Comparison of ENCODE assay signal across 1 cellular context in the genomic region with DNA sequence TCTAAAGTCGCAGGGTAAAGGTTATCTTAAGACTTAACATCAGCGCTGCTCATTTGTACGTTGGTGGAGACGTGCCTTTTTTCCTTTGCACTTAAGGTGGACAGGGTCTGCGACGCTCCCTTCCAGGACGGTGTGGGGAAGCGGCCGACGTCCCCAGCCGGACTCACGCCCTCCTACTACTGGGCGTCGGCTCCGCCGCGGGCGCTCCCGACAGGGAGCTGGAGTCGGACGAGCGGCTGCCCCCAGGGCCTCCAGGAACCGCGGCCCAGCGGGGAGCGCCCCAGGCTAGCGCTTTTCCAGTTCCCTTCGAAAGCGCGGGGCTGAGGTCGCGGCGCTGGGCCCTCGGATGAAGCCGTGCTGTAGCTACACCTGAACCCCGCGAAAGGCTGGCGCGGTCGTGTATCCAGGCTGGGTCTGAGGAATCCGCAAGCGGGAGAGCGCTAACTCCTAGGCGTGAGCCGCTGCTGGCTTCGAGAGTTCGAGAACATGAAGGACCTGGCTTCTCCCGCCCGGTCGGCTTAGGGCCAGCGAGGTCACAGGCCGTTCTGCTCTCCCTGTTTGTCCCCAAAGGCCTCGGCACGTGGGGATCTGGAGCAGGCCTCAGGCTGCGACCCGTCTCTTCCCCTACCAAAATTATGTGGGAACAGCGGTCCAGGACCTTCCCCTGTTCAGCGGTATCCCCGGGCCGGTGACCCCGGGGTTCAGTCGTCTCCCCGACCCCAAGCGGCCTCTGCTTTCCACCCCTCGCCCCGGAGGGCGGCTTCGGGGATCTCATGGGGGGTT.
TF ChIP-seq lines count a peak whose summit lies in the region.

No MANE protein-coding gene starts in this region.

TF ChIP-seq in HepG2, 621 proteins besides CTCF, POLR2A, EP300 and RAD21 (continued from another document):
- TF ChIP-seq, protein P1, sequence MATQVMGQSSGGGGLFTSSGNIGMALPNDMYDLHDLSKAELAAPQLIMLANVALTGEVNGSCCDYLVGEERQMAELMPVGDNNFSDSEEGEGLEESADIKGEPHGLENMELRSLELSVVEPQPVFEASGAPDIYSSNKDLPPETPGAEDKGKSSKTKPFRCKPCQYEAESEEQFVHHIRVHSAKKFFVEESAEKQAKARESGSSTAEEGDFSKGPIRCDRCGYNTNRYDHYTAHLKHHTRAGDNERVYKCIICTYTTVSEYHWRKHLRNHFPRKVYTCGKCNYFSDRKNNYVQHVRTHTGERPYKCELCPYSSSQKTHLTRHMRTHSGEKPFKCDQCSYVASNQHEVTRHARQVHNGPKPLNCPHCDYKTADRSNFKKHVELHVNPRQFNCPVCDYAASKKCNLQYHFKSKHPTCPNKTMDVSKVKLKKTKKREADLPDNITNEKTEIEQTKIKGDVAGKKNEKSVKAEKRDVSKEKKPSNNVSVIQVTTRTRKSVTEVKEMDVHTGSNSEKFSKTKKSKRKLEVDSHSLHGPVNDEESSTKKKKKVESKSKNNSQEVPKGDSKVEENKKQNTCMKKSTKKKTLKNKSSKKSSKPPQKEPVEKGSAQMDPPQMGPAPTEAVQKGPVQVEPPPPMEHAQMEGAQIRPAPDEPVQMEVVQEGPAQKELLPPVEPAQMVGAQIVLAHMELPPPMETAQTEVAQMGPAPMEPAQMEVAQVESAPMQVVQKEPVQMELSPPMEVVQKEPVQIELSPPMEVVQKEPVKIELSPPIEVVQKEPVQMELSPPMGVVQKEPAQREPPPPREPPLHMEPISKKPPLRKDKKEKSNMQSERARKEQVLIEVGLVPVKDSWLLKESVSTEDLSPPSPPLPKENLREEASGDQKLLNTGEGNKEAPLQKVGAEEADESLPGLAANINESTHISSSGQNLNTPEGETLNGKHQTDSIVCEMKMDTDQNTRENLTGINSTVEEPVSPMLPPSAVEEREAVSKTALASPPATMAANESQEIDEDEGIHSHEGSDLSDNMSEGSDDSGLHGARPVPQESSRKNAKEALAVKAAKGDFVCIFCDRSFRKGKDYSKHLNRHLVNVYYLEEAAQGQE (IDR thresholded peaks at IDR 0.05; ENCODE audit: borderline replicate concordance in 1 of 2, low read depth in 1 of 2, low read length in 2 of 2) = no peak
- TF ChIP-seq SMAD9 (CRISPR knock-in tag; IDR thresholded peaks at IDR 0.05) (no peak), ZNF615 (CRISPR knock-in tag; IDR thresholded peaks at IDR 0.05; ENCODE audit: borderline replicate concordance) (no peak), MLLT10 (CRISPR knock-in tag; IDR thresholded peaks at IDR 0.05) (no peak), ZNF605 (CRISPR knock-in tag; IDR thresholded peaks at IDR 0.05) (no peak), ATF7-NPFF (CRISPR knock-in tag; IDR thresholded peaks at IDR 0.05; ENCODE audit: low read depth) (no peak), ZNF329 (CRISPR knock-in tag; IDR thresholded peaks at IDR 0.05; ENCODE audit: low read depth) (no peak), ZNF124 (CRISPR knock-in tag; IDR thresholded peaks at IDR 0.05) (no peak), JDP2 (CRISPR knock-in tag; IDR thresholded peaks at IDR 0.05; ENCODE audit: borderline replicate concordance) (no peak), ZBTB20 (CRISPR knock-in tag; IDR thresholded peaks at IDR 0.05; ENCODE audit: borderline replicate concordance, low read depth) (no peak), GLI4 (CRISPR knock-in tag; IDR thresholded peaks at IDR 0.05; ENCODE audit: borderline replicate concordance) (no peak)
- TF ChIP-seq, protein P2, sequence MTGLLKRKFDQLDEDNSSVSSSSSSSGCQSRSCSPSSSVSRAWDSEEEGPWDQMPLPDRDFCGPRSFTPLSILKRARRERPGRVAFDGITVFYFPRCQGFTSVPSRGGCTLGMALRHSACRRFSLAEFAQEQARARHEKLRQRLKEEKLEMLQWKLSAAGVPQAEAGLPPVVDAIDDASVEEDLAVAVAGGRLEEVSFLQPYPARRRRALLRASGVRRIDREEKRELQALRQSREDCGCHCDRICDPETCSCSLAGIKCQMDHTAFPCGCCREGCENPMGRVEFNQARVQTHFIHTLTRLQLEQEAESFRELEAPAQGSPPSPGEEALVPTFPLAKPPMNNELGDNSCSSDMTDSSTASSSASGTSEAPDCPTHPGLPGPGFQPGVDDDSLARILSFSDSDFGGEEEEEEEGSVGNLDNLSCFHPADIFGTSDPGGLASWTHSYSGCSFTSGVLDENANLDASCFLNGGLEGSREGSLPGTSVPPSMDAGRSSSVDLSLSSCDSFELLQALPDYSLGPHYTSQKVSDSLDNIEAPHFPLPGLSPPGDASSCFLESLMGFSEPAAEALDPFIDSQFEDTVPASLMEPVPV (CRISPR knock-in tag; IDR thresholded peaks at IDR 0.05) = no peak
- TF ChIP-seq, protein P3, sequence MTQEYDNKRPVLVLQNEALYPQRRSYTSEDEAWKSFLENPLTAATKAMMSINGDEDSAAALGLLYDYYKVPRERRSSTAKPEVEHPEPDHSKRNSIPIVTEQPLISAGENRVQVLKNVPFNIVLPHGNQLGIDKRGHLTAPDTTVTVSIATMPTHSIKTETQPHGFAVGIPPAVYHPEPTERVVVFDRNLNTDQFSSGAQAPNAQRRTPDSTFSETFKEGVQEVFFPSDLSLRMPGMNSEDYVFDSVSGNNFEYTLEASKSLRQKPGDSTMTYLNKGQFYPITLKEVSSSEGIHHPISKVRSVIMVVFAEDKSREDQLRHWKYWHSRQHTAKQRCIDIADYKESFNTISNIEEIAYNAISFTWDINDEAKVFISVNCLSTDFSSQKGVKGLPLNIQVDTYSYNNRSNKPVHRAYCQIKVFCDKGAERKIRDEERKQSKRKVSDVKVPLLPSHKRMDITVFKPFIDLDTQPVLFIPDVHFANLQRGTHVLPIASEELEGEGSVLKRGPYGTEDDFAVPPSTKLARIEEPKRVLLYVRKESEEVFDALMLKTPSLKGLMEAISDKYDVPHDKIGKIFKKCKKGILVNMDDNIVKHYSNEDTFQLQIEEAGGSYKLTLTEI (CRISPR knock-in tag; conservative IDR thresholded peaks at IDR 0.05) = no peak
- TF ChIP-seq, protein P4, sequence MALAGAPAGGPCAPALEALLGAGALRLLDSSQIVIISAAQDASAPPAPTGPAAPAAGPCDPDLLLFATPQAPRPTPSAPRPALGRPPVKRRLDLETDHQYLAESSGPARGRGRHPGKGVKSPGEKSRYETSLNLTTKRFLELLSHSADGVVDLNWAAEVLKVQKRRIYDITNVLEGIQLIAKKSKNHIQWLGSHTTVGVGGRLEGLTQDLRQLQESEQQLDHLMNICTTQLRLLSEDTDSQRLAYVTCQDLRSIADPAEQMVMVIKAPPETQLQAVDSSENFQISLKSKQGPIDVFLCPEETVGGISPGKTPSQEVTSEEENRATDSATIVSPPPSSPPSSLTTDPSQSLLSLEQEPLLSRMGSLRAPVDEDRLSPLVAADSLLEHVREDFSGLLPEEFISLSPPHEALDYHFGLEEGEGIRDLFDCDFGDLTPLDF (CRISPR knock-in tag; IDR thresholded peaks at IDR 0.05) = no peak
TF ChIP-seq in HepG2: peak in this region for 0.
